ENCODE assay signal across 19 cellular contexts in the genomic region with DNA sequence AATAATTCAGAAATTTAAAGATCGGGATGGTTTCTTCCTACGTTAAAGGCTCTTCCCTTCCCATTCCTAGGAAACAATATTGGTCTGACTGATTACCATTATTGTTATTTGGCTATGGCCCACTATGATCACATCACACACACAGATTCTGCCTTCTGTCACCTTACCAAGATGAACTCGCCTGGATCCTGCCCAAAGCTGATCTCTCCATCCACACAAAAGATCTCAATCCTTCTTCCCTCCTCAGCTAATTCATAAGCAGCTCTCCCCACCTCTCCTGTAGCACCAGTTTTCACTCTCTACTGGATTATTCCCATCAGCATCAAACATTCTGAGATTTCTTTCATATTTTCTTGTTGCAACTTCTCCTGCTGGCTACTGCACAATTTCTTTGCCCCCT. TPM values are rescaled to one million over a fixed set of nuclear protein-coding genes. Genes with fewer than 3 reads are reported as not detected.
DNase-seq lines count a peak whose midpoint lies in the region; ATAC-seq and TF ChIP-seq lines count a peak whose summit lies in the region.
"Had no signal": no experiment of that assay in that cellular context is flagged by ENCODE, and none has a peak within 500 bp of the region (broad histone marks: within the 10 kb centered on the region; RNA-seq: fewer than 3 reads in every experiment).

No MANE protein-coding gene starts in this region.

- no peak overlapping the region for H3K4me3 Mint-ChIP-seq in GM23338

- H3K27ac ChIP-seq in psoas muscle: peak overlapping the region; percentile 11
- no peak overlapping the region for H3K27ac ChIP-seq in GM23338 (ENCODE audit: low read depth)
- H3K27ac ChIP-seq: C4-2B, GM23248, HL-60 had no signal

- no peak overlapping the region for H3K4me3 ChIP-seq in psoas muscle
- H3K4me3 ChIP-seq in GM23338: no peak overlapping the region
- H3K4me3 ChIP-seq: GM23248, K562 had no signal

- H3K9me3 ChIP-seq in psoas muscle: no peaks in the 10 kb centered on the region

- H3K9me2 ChIP-seq in GM23338 (ENCODE audit: insufficient read depth): no peaks in the 10 kb centered on the region

- H3K79me2 ChIP-seq in GM23338 (replicated peaks; ENCODE audit: insufficient read depth): peaks cover 3% of the 10 kb centered on the region; the same call in 1 of the 2 replicates

- no peaks in the 10 kb centered on the region for H3K36me3 Mint-ChIP-seq in GM23338 (ENCODE audit: low read depth)

- H3K9me3 Mint-ChIP-seq in GM23338: no peaks in the 10 kb centered on the region

- H2AFZ ChIP-seq in GM23338: no peak overlapping the region
- H2AFZ ChIP-seq: GM23248 had no signal

- WGBS in psoas muscle, 3 donors: 92 to 94% (median 92%) methylated on average over 3 of the region's 3 CpGs

- H3K36me3 ChIP-seq in psoas muscle (ENCODE audit: insufficient read depth in 1 of 2, low read depth in 1 of 2): no peaks in the 10 kb centered on the region
- no peaks in the 10 kb centered on the region for H3K36me3 ChIP-seq in GM23338 (ENCODE audit: insufficient read depth)

- H3K27me3 ChIP-seq in psoas muscle (ENCODE audit: insufficient read depth in 3 of 3, low read length in 2 of 3) (no peaks in the 10 kb centered on the region), GM23338 (ENCODE audit: insufficient read depth) (no peaks in the 10 kb centered on the region)

- TF ChIP-seq CTCF in psoas muscle (IDR thresholded peaks at IDR 0.05) (no peak), GM23338 (conservative IDR thresholded peaks at IDR 0.05; ENCODE audit: low read depth in 2 of 2) (no peak)

- no peak overlapping the region for H3K4me2 ChIP-seq in GM23338

- H3K4me1 ChIP-seq in psoas muscle (peaks cover 73% of the 10 kb centered on the region), GM23338 (ENCODE audit: insufficient read depth) (peaks cover 25% of the 10 kb centered on the region)

- ATAC-seq in Right ventricle myocardium superior (ENCODE audit: poor library complexity) (peak; percentile 5), psoas muscle (no peak), HG03460 (IDR thresholded peaks at IDR 0.05; ENCODE audit: unreplicated experiment) (no peak), GM23338 (no peak)
- ATAC-seq: K562, Panc1 had no signal

- H3K4me1 Mint-ChIP-seq in GM23338: peaks cover 10% of the 10 kb centered on the region

- no peak for DNase-seq in Right ventricle myocardium superior
- DNase-seq in cardiac septum (ENCODE audit: low spot score): no peak
- peak; percentile 66 for DNase-seq in NCI-H446 treated with DMSO at 0.1 percent for 48 hours (lab: John Stamatoyannopoulos, UW)
- peak; percentile 53 for DNase-seq in cerebellum (ENCODE audit: low spot score)
- DNase-seq in psoas muscle: no peak
- DNase-seq in NOMO-1 treated with DMSO at 0.1 percent for 48 hours (lab: John Stamatoyannopoulos, UW; ENCODE audit: unreplicated experiment): no peak
- DNase-seq in GM23338 (ENCODE audit: low spot score): no peak
- DNase-seq: DMS79 treated with DMSO at 0.1 percent for 48 hours, GF-D8, GM23248, NCI-H1048, NCI-H2107, NCI-H226, SHP77 had no signal

- H3K27me3 Mint-ChIP-seq in GM23338 (ENCODE audit: insufficient read depth, low read depth, poor library complexity): no peaks in the 10 kb centered on the region

- intact Hi-C loops in Right ventricle myocardium superior (cut with DNase I): no loop called here
- intact Hi-C loops in cardiac septum (cut with DNase I): no loop called here
- intact Hi-C loops in psoas muscle (cut with DNase I): no loop called here

- H4K20me1 ChIP-seq in GM23338 (replicated peaks; ENCODE audit: insufficient read depth): no peaks in the 10 kb centered on the region

- no peak overlapping the region for H3K27ac Mint-ChIP-seq in GM23338

- no peaks in the 10 kb centered on the region for H3F3A ChIP-seq in GM23338 (replicated peaks; ENCODE audit: low read depth)

TF ChIP-seq in GM23338, 12 proteins besides CTCF, POLR2A, EP300 and RAD21 (continues in another document):
- TF ChIP-seq POLR2AphosphoS5 (IDR thresholded peaks at IDR 0.05; ENCODE audit: low read depth) (no peak), ZNF331 (CRISPR knock-in tag; IDR thresholded peaks at IDR 0.05; ENCODE audit: low read depth) (no peak), EZH2phosphoT487 (IDR thresholded peaks at IDR 0.05; ENCODE audit: unreplicated experiment) (no peak)
- TF ChIP-seq, protein P1, sequence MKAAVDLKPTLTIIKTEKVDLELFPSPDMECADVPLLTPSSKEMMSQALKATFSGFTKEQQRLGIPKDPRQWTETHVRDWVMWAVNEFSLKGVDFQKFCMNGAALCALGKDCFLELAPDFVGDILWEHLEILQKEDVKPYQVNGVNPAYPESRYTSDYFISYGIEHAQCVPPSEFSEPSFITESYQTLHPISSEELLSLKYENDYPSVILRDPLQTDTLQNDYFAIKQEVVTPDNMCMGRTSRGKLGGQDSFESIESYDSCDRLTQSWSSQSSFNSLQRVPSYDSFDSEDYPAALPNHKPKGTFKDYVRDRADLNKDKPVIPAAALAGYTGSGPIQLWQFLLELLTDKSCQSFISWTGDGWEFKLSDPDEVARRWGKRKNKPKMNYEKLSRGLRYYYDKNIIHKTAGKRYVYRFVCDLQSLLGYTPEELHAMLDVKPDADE (IDR thresholded peaks at IDR 0.05): no peak
- TF ChIP-seq, protein P2, sequence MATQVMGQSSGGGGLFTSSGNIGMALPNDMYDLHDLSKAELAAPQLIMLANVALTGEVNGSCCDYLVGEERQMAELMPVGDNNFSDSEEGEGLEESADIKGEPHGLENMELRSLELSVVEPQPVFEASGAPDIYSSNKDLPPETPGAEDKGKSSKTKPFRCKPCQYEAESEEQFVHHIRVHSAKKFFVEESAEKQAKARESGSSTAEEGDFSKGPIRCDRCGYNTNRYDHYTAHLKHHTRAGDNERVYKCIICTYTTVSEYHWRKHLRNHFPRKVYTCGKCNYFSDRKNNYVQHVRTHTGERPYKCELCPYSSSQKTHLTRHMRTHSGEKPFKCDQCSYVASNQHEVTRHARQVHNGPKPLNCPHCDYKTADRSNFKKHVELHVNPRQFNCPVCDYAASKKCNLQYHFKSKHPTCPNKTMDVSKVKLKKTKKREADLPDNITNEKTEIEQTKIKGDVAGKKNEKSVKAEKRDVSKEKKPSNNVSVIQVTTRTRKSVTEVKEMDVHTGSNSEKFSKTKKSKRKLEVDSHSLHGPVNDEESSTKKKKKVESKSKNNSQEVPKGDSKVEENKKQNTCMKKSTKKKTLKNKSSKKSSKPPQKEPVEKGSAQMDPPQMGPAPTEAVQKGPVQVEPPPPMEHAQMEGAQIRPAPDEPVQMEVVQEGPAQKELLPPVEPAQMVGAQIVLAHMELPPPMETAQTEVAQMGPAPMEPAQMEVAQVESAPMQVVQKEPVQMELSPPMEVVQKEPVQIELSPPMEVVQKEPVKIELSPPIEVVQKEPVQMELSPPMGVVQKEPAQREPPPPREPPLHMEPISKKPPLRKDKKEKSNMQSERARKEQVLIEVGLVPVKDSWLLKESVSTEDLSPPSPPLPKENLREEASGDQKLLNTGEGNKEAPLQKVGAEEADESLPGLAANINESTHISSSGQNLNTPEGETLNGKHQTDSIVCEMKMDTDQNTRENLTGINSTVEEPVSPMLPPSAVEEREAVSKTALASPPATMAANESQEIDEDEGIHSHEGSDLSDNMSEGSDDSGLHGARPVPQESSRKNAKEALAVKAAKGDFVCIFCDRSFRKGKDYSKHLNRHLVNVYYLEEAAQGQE (IDR thresholded peaks at IDR 0.05; ENCODE audit: unreplicated experiment): no peak

RNA-seq across cellular contexts. Expression of gene PLCL2, which starts 25.0 kb away (rescaled TPM):
- total RNA-seq in Right ventricle myocardium superior: 64.5 TPM
- total RNA-seq in cardiac septum: 27.0 TPM
- total RNA-seq in cerebellum: 54.8 TPM
- 10 to 100 TPM; 16.4 to 32.7 (median 23.5) TPM for total RNA-seq in psoas muscle
- polyA plus RNA-seq in psoas muscle: 10 to 100 TPM in 2 of 3 donors, 1 to 10 TPM in 1; 4.2 to 23.2 (median 14.0) TPM
- 9.2 and 9.7 TPM in 2 replicates for total RNA-seq in GM23338 (2014; rRNA removed; shearing (Covaris generic))
- 1.3 and 1.6 TPM in 2 replicates for polyA plus RNA-seq in GM23338 (2016; fragmentation: Nextera tagmentation; extraction: Ambion mirVana)

Comparison
In these comparisons a context has a peak if more than half of its experiments do, and no peak if none do; other contexts are left out.
1. DNase-seq: peak in NCI-H446 treated with DMSO at 0.1 percent for 48 hours (single experiment) and cerebellum (single experiment); none in Right ventricle myocardium superior (single experiment), cardiac septum (single experiment), psoas muscle (0 of 2), NOMO-1 treated with DMSO at 0.1 percent for 48 hours (single experiment) and GM23338 (single experiment).